Comparison of ENCODE assay signal across 35 cellular contexts in genomic region chr6:111490067-111490466, GRCh38.
"Had no signal": no experiment of that assay in that cellular context is flagged by ENCODE, and none has a peak within 500 bp of the region (broad histone marks: within the 10 kb centered on the region; RNA-seq: fewer than 3 reads in every experiment).

No MANE protein-coding gene starts in this region.

- H3K9me3 Mint-ChIP-seq: activated T-helper 17 cell treated with anti-CD3 and anti-CD28 coated beads, Interleukin-2, amount 50 U/mL, for 72 hours; T-cell had no signal

- FAIRE-seq: astrocyte, bronchial epithelial cell, RCC 7860, TTC549 had no signal

- H3K27ac Mint-ChIP-seq: activated CD4-positive, alpha-beta memory T cell treated with anti-CD3 and anti-CD28 coated beads for 36 hours; activated naive CD4-positive, alpha-beta T cell treated with anti-CD3 and anti-CD28 coated beads, Interleukin-2, amount 50 U/mL, for 72 hours; activated T-helper 17 cell treated with anti-CD3 and anti-CD28 coated beads, Interleukin-2, amount 50 U/mL, for 72 hours; T-cell had no signal

- H3K9me3 ChIP-seq: adrenal gland, body of pancreas, MG63 had no signal

- DNase-seq: activated CD4-positive, alpha-beta memory T cell treated with anti-CD3 and anti-CD28 coated beads for 36 hours; activated CD4-positive, alpha-beta T cell treated with anti-CD3 and anti-CD28 coated beads for 4 hours; activated CD4-positive, alpha-beta T cell treated with anti-CD3 and anti-CD28 coated beads, Interleukin-2, amount 50 U/mL, for 1 hour; activated CD8-positive, alpha-beta memory T cell treated with anti-CD3 and anti-CD28 coated beads, Interleukin-2, amount 50 U/mL, for 4 hours; activated effector memory CD4-positive, alpha-beta T cell treated with anti-CD3 and anti-CD28 coated beads, Interleukin-2, amount 50 U/mL, for 16 hours; activated naive CD4-positive, alpha-beta T cell; activated T-cell treated with anti-CD3 and anti-CD28 coated beads, Interleukin-2, amount 50 U/mL, for 48 hours; adrenal gland; body of pancreas; caudate nucleus; cerebellar nuclear complex; Kasumi-1; KG1; MG63; MV-4-11; NCI-H1092; NCI-H1436 treated with DMSO at 0.1 percent for 48 hours; NCI-H1694 treated with DMSO at 0.1 percent for 48 hours; NCI-H2029; NCI-H510A; NCI-H526; NCI-H748 treated with DMSO at 0.1 percent for 48 hours; NK-92 treated with Interleukin-12 subunit alpha and Interleukin-12 subunit beta, amount 100 ng/mL, for 24 hours; PC-3; SIG-M5; T-cell had no signal

- H3K36me3 ChIP-seq: adrenal gland, MG63 had no signal

- H3K27ac ChIP-seq: adrenal gland, body of pancreas, RWPE1 had no signal

- H3K27me3 ChIP-seq: adrenal gland, body of pancreas, MG63 had no signal

- H3K27me3 Mint-ChIP-seq: activated CD4-positive, alpha-beta memory T cell treated with anti-CD3 and anti-CD28 coated beads for 36 hours; activated T-helper 17 cell treated with anti-CD3 and anti-CD28 coated beads, Interleukin-2, amount 50 U/mL, for 72 hours; T-cell had no signal

- H3K4me3 ChIP-seq: adrenal gland, body of pancreas, MG63 had no signal

- H3K4me3 Mint-ChIP-seq: activated CD4-positive, alpha-beta memory T cell treated with anti-CD3 and anti-CD28 coated beads for 36 hours; activated T-helper 17 cell treated with anti-CD3 and anti-CD28 coated beads, Interleukin-2, amount 50 U/mL, for 72 hours; T-cell had no signal

- ATAC-seq: activated naive CD4-positive, alpha-beta T cell treated with anti-CD3 and anti-CD28 coated beads, Interleukin-2, amount 50 U/mL, for 72 hours; activated T-helper 17 cell treated with anti-CD3 and anti-CD28 coated beads, Interleukin-2, amount 50 U/mL, for 72 hours; body of pancreas; PC-3; Right ventricle myocardium inferior; SK-N-SH treated with all-trans-retinoic acid at 6 μM for 48 hours; T-cell had no signal
